8 cellular contexts compared by ENCODE assay signal in genomic region chr21:15062566-15062965, GRCh38. TPM values are rescaled to one million over a fixed set of nuclear protein-coding genes. Genes with fewer than 3 reads are reported as not detected.
A peak's percentile ranks its signal among the peaks of the same experiment; 100 is the strongest.
DNase-seq lines count a peak whose midpoint lies in the region; ATAC-seq and TF ChIP-seq lines count a peak whose summit lies in the region.

No MANE protein-coding gene starts in this region.

- H3K27me3 ChIP-seq in GM23248 (replicated peaks; ENCODE audit: insufficient read depth) (no peaks in the 10 kb centered on the region), parathyroid adenoma (ENCODE audit: control insufficient read depth, insufficient read depth, low read length) (no peaks in the 10 kb centered on the region)

- peaks cover 68% of the 10 kb centered on the region for H3F3A ChIP-seq in GM23248 (ENCODE audit: insufficient read depth)

- H2AFZ ChIP-seq in GM23248 (no peak overlapping the region), parathyroid adenoma (no peak overlapping the region)

- H3K9ac ChIP-seq in GM23248, result peak overlapping the region; percentile 91
- no peak overlapping the region for H3K9ac ChIP-seq in parathyroid adenoma

- H3K9me3 ChIP-seq in GM23248 (ENCODE audit: low read depth) (no peaks in the 10 kb centered on the region), parathyroid adenoma (ENCODE audit: control insufficient read depth, low read length) (no peaks in the 10 kb centered on the region)

- ATAC-seq in HG03565 (IDR thresholded peaks at IDR 0.05; ENCODE audit: unreplicated experiment) (no peak), HG03342 (IDR thresholded peaks at IDR 0.05; ENCODE audit: unreplicated experiment) (no peak)

- in situ Hi-C loops in GM23248 (cut with MboI), result no loop called here

- WGBS in GM23248 (ENCODE audit: low coverage in 1 of 2, low lambda C conversion rate in 2 of 2, missing lambda C conversion rate in 2 of 2), 2 experiments, result 1 to 4% methylated on average over 3 of the region's 3 CpGs

- no peaks in the 10 kb centered on the region for H3K9me2 ChIP-seq in GM23248 (ENCODE audit: insufficient read depth)

- DNase-seq in GM23248 (peak; percentile 26), RKO (ENCODE audit: low spot score) (peak; percentile 27), epithelial cell of esophagus (ENCODE audit: low read depth) (peak; percentile 32), islet precursor cell (no peak), AG08395 (ENCODE audit: low spot score) (no peak)

- no peaks in the 10 kb centered on the region for H4K20me1 ChIP-seq in GM23248 (ENCODE audit: insufficient read depth)

- H3K4me1 ChIP-seq in GM23248 (ENCODE audit: insufficient read depth), result peaks cover 55% of the 10 kb centered on the region
- H3K4me1 ChIP-seq in parathyroid adenoma, result no peaks in the 10 kb centered on the region

- peaks cover 68% of the 10 kb centered on the region for H3K79me2 ChIP-seq in GM23248 (ENCODE audit: insufficient read depth)
- H3K79me2 ChIP-seq in parathyroid adenoma, result no peaks in the 10 kb centered on the region

- H3K36me3 ChIP-seq in GM23248 (ENCODE audit: low read depth) (no peaks in the 10 kb centered on the region), parathyroid adenoma (ENCODE audit: control insufficient read depth, insufficient read depth, low read length) (no peaks in the 10 kb centered on the region)

- H3K27ac ChIP-seq in GM23248 (peak overlapping the region; percentile 83), parathyroid adenoma (no peak overlapping the region)

- peak overlapping the region; percentile 96 for H3K4me2 ChIP-seq in GM23248 (ENCODE audit: unreplicated experiment)
- H3K4me2 ChIP-seq in parathyroid adenoma (ENCODE audit: low read length), result peak overlapping the region; percentile 49

- TF ChIP-seq CTCF in epithelial cell of esophagus (IDR thresholded peaks at IDR 0.05; ENCODE audit: insufficient read depth, low read depth, low read length, missing control alignments) (peak; percentile 9), parathyroid adenoma (IDR thresholded peaks at IDR 0.05) (no peak)

- H3K4me3 ChIP-seq in GM23248 (peak overlapping the region; percentile 96), epithelial cell of esophagus (ENCODE audit: low read length) (peak overlapping the region; percentile 81), parathyroid adenoma (ENCODE audit: low read depth, low read length) (peak overlapping the region; percentile 61)

RNA-seq across cellular contexts. Expression of gene NRIP1, which starts 2.2 kb away (rescaled TPM):
- total RNA-seq in GM23248 (2014; rRNA removed; shearing (Covaris generic)), result 31.2 and 31.9 TPM in 2 replicates
- 12.5 and 13.1 TPM in 2 replicates for polyA plus RNA-seq in GM23248 (2016; fragmentation: Nextera tagmentation; extraction: Ambion mirVana)

Comparison
In these comparisons a context has a peak if more than half of its experiments do, and no peak if none do; other contexts are left out.
1. DNase-seq: peak in GM23248 (single experiment), RKO (single experiment) and epithelial cell of esophagus (single experiment); none in islet precursor cell (single experiment) and AG08395 (single experiment).
2. Peak in every context shown above with its lines, with median percentiles within 50 percentile points of each other: H3K4me3 ChIP-seq.